ENCODE assay signal across 29 cellular contexts in genomic region chr2:145824384-145824783, GRCh38.
"Had no signal": no experiment of that assay in that cellular context is flagged by ENCODE, and none has a peak within 500 bp of the region (broad histone marks: within the 10 kb centered on the region; RNA-seq: fewer than 3 reads in every experiment).

No MANE protein-coding gene starts in this region.

- H3K4me1 ChIP-seq: colonic mucosa, esophagus muscularis mucosa, esophagus squamous epithelium, foreskin keratinocyte, gastrocnemius medialis, gastroesophageal sphincter, heart left ventricle, heart right ventricle had no signal

- FAIRE-seq: colon, endometrium, endothelial cell of umbilical vein, frontal cortex had no signal

- H3K27ac Mint-ChIP-seq: dendritic cell treated with granulocyte-macrophage colony-stimulating factor and Interleukin-4, amounts not matched to agents 40 ng/mL and 50 ng/mL, for 4 days; effector memory CD8-positive, alpha-beta T cell; endodermal cell had no signal

- H3K9me3 Mint-ChIP-seq: endodermal cell had no signal

- H3K4me3 Mint-ChIP-seq: dendritic cell treated with granulocyte-macrophage colony-stimulating factor and Interleukin-4, amounts not matched to agents 40 ng/mL and 50 ng/mL, for 4 days; effector memory CD8-positive, alpha-beta T cell; endodermal cell had no signal

- H3K4me3 ChIP-seq: colonic mucosa, coronary artery, dorsolateral prefrontal cortex, esophagus muscularis mucosa, esophagus squamous epithelium, gastrocnemius medialis, gastroesophageal sphincter, heart left ventricle, heart right ventricle had no signal

- H3K36me3 ChIP-seq: colonic mucosa, esophagus muscularis mucosa, esophagus squamous epithelium, gastrocnemius medialis, gastroesophageal sphincter, heart left ventricle, heart right ventricle had no signal

- H3K4me1 Mint-ChIP-seq: endodermal cell had no signal

- H3K9me3 ChIP-seq: colonic mucosa, esophagus muscularis mucosa, esophagus squamous epithelium, gastrocnemius medialis, gastroesophageal sphincter, heart left ventricle had no signal

- H3K27ac ChIP-seq: colonic mucosa, coronary artery, dorsolateral prefrontal cortex, epithelial cell of prostate, esophagus muscularis mucosa, esophagus squamous epithelium, foreskin keratinocyte, gastrocnemius medialis, gastroesophageal sphincter, heart left ventricle, heart right ventricle had no signal

- DNase-seq: colonic mucosa; cortex of kidney; dermis blood vessel endothelial cell; dorsolateral prefrontal cortex; effector CD4-positive, alpha-beta T cell; effector CD8-positive, alpha-beta T cell; effector memory CD4-positive, alpha-beta T cell; effector memory CD8-positive, alpha-beta T cell; endodermal cell; erythroblast; esophagus squamous epithelium; foreskin fibroblast; foreskin keratinocyte; foreskin melanocyte; gastrocnemius medialis; glutamatergic neuron; head of caudate nucleus; heart left ventricle; heart right ventricle had no signal

- ATAC-seq: effector memory CD8-positive, alpha-beta T cell; esophagus mucosa; foreskin keratinocyte; gastrocnemius medialis; gastroesophageal sphincter; heart left ventricle; heart right ventricle had no signal

- H3K27me3 ChIP-seq: colonic mucosa, esophagus muscularis mucosa, esophagus squamous epithelium, gastrocnemius medialis, gastroesophageal sphincter, heart left ventricle, heart right ventricle had no signal
